In the genomic region with DNA sequence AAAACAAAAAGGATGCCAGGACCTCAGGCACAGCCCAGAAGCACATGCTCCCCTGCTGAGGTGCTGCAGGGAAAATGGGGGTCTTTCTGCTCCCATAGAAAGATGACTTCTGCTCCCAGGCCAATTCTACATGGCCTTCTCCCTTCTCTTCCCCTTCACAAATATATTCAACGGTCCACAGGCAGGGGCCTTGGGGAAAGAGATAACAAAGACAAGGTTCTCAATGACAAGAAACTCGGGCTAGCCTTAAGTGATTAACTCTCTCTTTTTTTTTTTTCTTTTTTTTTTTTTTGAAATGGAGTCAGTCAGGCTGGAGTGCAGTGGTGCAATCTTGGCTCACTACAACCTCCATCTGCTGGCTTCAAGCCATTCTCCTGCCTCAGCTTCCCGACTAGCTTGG, we compare ENCODE assay signal across 29 cellular contexts.
"Had no signal": no experiment of that assay in that cellular context is flagged by ENCODE, and none has a peak within 500 bp of the region (broad histone marks: within the 10 kb centered on the region; RNA-seq: fewer than 3 reads in every experiment).

No MANE protein-coding gene starts in this region.

- H3K4me3 ChIP-seq: ovary, psoas muscle, right lobe of liver, sigmoid colon, stomach, thoracic aorta, thyroid gland, tibial nerve, upper lobe of left lung, vagina had no signal

- DNase-seq: nephron progenitor cell; nucleus accumbens; ovary; psoas muscle; right cardiac atrium; right lobe of liver; sigmoid colon; small intestine; stimulated activated CD4-positive, alpha-beta T cell treated with anti-CD3 and anti-CD28 coated beads, Interleukin-15, amount 100 ng/mL, for 24 hours; stimulated activated CD4-positive, alpha-beta T cell treated with anti-CD3 and anti-CD28 coated beads, Interleukin-2, amount 100 ng/mL, for 24 hours; stimulated activated CD4-positive, alpha-beta T cell treated with anti-CD3 and anti-CD28 coated beads, Interleukin-2, amount 100 ng/mL, for 48 hours; stimulated activated CD4-positive, alpha-beta T cell treated with anti-CD3 and anti-CD28 coated beads, Interleukin-4, amount 100 ng/mL, for 24 hours; stimulated activated naive B cell treated with anti-CD40 and anti-IgM and Interleukin-4, amounts not matched to agents 10 μg/mL and 1 μg/mL and 100 μg/mL, for 72 hours; stimulated activated naive CD4-positive, alpha-beta T cell treated with Interleukin-2 at 50 U/mL for 16 hours; stomach; thyroid gland; trophoblast cell; upper lobe of left lung had no signal

- H3K4me3 Mint-ChIP-seq: natural killer cell treated with Interleukin-12 subunit alpha and Interleukin-12 subunit beta and Interleukin-15 and Interleukin-18, amount 100 ng/mL, for 72 hours; nephron progenitor cell; stimulated activated effector memory CD8-positive, alpha-beta T cell treated with anti-CD3 and anti-CD28 coated beads, Interleukin-12 subunit alpha, Interleukin-12 subunit beta, amount 100 ng/mL, for 72 hours; stimulated activated naive B cell treated with anti-CD40 and anti-IgM and Interleukin-4, amounts not matched to agents 10 μg/mL and 1 μg/mL and 100 μg/mL, for 72 hours; stimulated activated naive CD8-positive, alpha-beta T cell treated with anti-CD3 and anti-CD28 coated beads, Interleukin-15, Interleukin-2, amounts not matched to agents 100 ng/mL and 50 ng/mL, for 24 hours had no signal

- H3K27me3 Mint-ChIP-seq: natural killer cell treated with Interleukin-12 subunit alpha and Interleukin-12 subunit beta and Interleukin-15 and Interleukin-18, amount 100 ng/mL, for 72 hours; stimulated activated naive B cell treated with anti-CD40 and anti-IgM and Interleukin-4, amounts not matched to agents 10 μg/mL and 1 μg/mL and 100 μg/mL, for 72 hours; stimulated activated naive CD8-positive, alpha-beta T cell treated with anti-CD3 and anti-CD28 coated beads, Interleukin-15, Interleukin-2, amounts not matched to agents 100 ng/mL and 50 ng/mL, for 24 hours had no signal

- H3K27ac ChIP-seq: neutrophil, ovary, parathyroid adenoma, psoas muscle, right lobe of liver, sigmoid colon, stomach, thoracic aorta, thyroid gland, tibial nerve, upper lobe of left lung, vagina had no signal

- H3K36me3 ChIP-seq: neutrophil, ovary, right lobe of liver, sigmoid colon, stomach, thoracic aorta, thyroid gland, tibial nerve, upper lobe of left lung, vagina had no signal

- FAIRE-seq: small intestine, urothelium cell line had no signal

- H3K9ac ChIP-seq: parathyroid adenoma had no signal

- H3K27me3 ChIP-seq: ovary, right lobe of liver, sigmoid colon, stomach, thyroid gland, tibial nerve, upper lobe of left lung, vagina had no signal

- H2AFZ ChIP-seq: parathyroid adenoma had no signal

- H3K36me3 Mint-ChIP-seq: natural killer cell treated with Interleukin-12 subunit alpha and Interleukin-12 subunit beta and Interleukin-15 and Interleukin-18, amount 100 ng/mL, for 72 hours; stimulated activated naive B cell treated with anti-CD40 and anti-IgM and Interleukin-4, amounts not matched to agents 10 μg/mL and 1 μg/mL and 100 μg/mL, for 72 hours had no signal

- H3K9me3 Mint-ChIP-seq: natural killer cell treated with Interleukin-12 subunit alpha and Interleukin-12 subunit beta and Interleukin-15 and Interleukin-18, amount 100 ng/mL, for 72 hours; neural crest cell; stimulated activated effector memory CD8-positive, alpha-beta T cell treated with anti-CD3 and anti-CD28 coated beads, Interleukin-12 subunit alpha, Interleukin-12 subunit beta, amount 100 ng/mL, for 72 hours; stimulated activated naive B cell treated with anti-CD40 and anti-IgM and Interleukin-4, amounts not matched to agents 10 μg/mL and 1 μg/mL and 100 μg/mL, for 72 hours; stimulated activated naive CD8-positive, alpha-beta T cell treated with anti-CD3 and anti-CD28 coated beads, Interleukin-15, Interleukin-2, amounts not matched to agents 100 ng/mL and 50 ng/mL, for 24 hours had no signal

- H3K9me3 ChIP-seq: neutrophil, ovary, psoas muscle, right lobe of liver, sigmoid colon, stomach, thoracic aorta, thyroid gland, tibial nerve, upper lobe of left lung, vagina had no signal

- H3K4me1 ChIP-seq: right lobe of liver had no signal

- H3K27ac Mint-ChIP-seq: nephron progenitor cell; progenitor cell of endocrine pancreas; stimulated activated effector memory CD8-positive, alpha-beta T cell treated with anti-CD3 and anti-CD28 coated beads, Interleukin-12 subunit alpha, Interleukin-12 subunit beta, amount 100 ng/mL, for 72 hours; stimulated activated naive B cell treated with anti-CD40 and anti-IgM and Interleukin-4, amounts not matched to agents 10 μg/mL and 1 μg/mL and 100 μg/mL, for 72 hours had no signal

- H3K79me2 ChIP-seq: parathyroid adenoma had no signal
